ENCODE assay signal across 9 cellular contexts in genomic region chr16:87541004-87541881, GRCh38.
A peak's percentile ranks its signal among the peaks of the same experiment; 100 is the strongest.
DNase-seq lines count a peak whose midpoint lies in the region; TF ChIP-seq lines count a peak whose summit lies in the region.
"Had no signal": no experiment of that assay in that cellular context is flagged by ENCODE, and none has a peak within 500 bp of the region (broad histone marks: within the 10 kb centered on the region; RNA-seq: fewer than 3 reads in every experiment).

No MANE protein-coding gene starts in this region.

- peak overlapping the region in 2 of 11 experiments; percentile 7 to 29; a peak in 1 of 22 replicates for H3K27ac ChIP-seq in BLaER1 treated with 17β-estradiol and CSF1 and Interleukin-3, amounts not matched to agents 10 nM and 100 nM
- H3K27ac ChIP-seq: SK-N-MC had no signal

- H4K20me1 ChIP-seq in BLaER1 treated with 17β-estradiol and CSF1 and Interleukin-3, amounts not matched to agents 10 nM and 100 nM = peaks cover 0 to 17% (median 0%) of the 10 kb centered on the region in 11 experiments; a peak in 2 of 22 replicates

- H3K4me1 ChIP-seq in BLaER1 treated with 17β-estradiol and CSF1 and Interleukin-3, amounts not matched to agents 10 nM and 100 nM = peaks cover 34 to 58% (median 51%) of the 10 kb centered on the region in 10 experiments

- H3K36me3 ChIP-seq in BLaER1 treated with 17β-estradiol and CSF1 and Interleukin-3, amounts not matched to agents 10 nM and 100 nM = no peaks in the 10 kb centered on the region

- DNase-seq in NCI-H2227 (lab: John Stamatoyannopoulos, UW; ENCODE audit: unreplicated experiment) (peak; percentile 83), fibroblast of mammary gland (ENCODE audit: low read depth) (peak; percentile 72), non-pigmented ciliary epithelial cell (ENCODE audit: low read depth) (peak; percentile 14), GM10248 (ENCODE audit: extremely low spot score) (no peak), HK-2 (ENCODE audit: unreplicated experiment) (no peak)
- DNase-seq in activated CD8-positive, alpha-beta memory T cell treated with anti-CD3 and anti-CD28 coated beads, Interleukin-2, amount 50 U/mL, for 4 hours = no peak
- no peak for DNase-seq in stimulated activated CD4-positive, alpha-beta T cell treated with anti-CD3 and anti-CD28 coated beads, Interleukin-4, amount 100 ng/mL, for 4 hours

- peak overlapping the region; percentile 76 to 95 (median 88) for H3K4me2 ChIP-seq in BLaER1 treated with 17β-estradiol and CSF1 and Interleukin-3, amounts not matched to agents 10 nM and 100 nM

- H3K4me3 ChIP-seq in BLaER1 treated with 17β-estradiol and CSF1 and Interleukin-3, amounts not matched to agents 10 nM and 100 nM = peak overlapping the region in 7 of 10 experiments; percentile 10 to 37 (median 29); a peak in 10 of 20 replicates
- H3K4me3 ChIP-seq in fibroblast of mammary gland (ENCODE audit: control insufficient read depth, low read depth, low read length) = no peak overlapping the region
- H3K4me3 ChIP-seq: SK-N-MC had no signal

- peaks cover 14 to 32% (median 20%) of the 10 kb centered on the region in 11 experiments for H3K9me3 ChIP-seq in BLaER1 treated with 17β-estradiol and CSF1 and Interleukin-3, amounts not matched to agents 10 nM and 100 nM (replicated peaks in 1 of 11)

- H3K9ac ChIP-seq in BLaER1 treated with 17β-estradiol and CSF1 and Interleukin-3, amounts not matched to agents 10 nM and 100 nM = peak overlapping the region in 10 of 11 experiments; percentile 3 to 54 (median 29); a peak in 14 of 22 replicates

- TF ChIP-seq CTCF in fibroblast of mammary gland (conservative IDR thresholded peaks at IDR 0.05; ENCODE audit: control insufficient read depth, insufficient read depth, low read depth, low read length) = no peak
- TF ChIP-seq CTCF in GM10248 (IDR thresholded peaks at IDR 0.05; ENCODE audit: control extremely low read depth, extremely low read depth, low read depth, missing control alignments) = no peak

- CTCF ChIA-PET in GM10248 (lab: Yijun Ruan, JAX) = interaction anchor here (1.1 kb wide), 1 partner anchor 10 kb away, joined by 5 read pairs; no protein-coding TSS in a partner anchor

- POLR2A ChIA-PET in GM10248 (lab: Yijun Ruan, JAX) = no interaction called here

- peaks cover 0 to 48% (median 0%) of the 10 kb centered on the region in 11 experiments; a peak in 8 of 22 replicates for H3K27me3 ChIP-seq in BLaER1 treated with 17β-estradiol and CSF1 and Interleukin-3, amounts not matched to agents 10 nM and 100 nM

Comparison
In these comparisons a context has a peak if more than half of its experiments do, and no peak if none do; other contexts are left out.
1. DNase-seq: peak in NCI-H2227 (single experiment), fibroblast of mammary gland (single experiment) and non-pigmented ciliary epithelial cell (single experiment); none in activated CD8-positive, alpha-beta memory T cell treated with anti-CD3 and anti-CD28 coated beads, Interleukin-2, amount 50 U/mL, for 4 hours (single experiment), stimulated activated CD4-positive, alpha-beta T cell treated with anti-CD3 and anti-CD28 coated beads, Interleukin-4, amount 100 ng/mL, for 4 hours (0 of 2), GM10248 (single experiment) and HK-2 (single experiment).